Comparison of ENCODE assay signal across 8 cellular contexts in genomic region chr17:56596741-56597494, GRCh38. TPM values are rescaled to one million over a fixed set of nuclear protein-coding genes. Genes with fewer than 3 reads are reported as not detected.
A peak's percentile ranks its signal among the peaks of the same experiment; 100 is the strongest.
DNase-seq lines count a peak whose midpoint lies in the region; ATAC-seq and TF ChIP-seq lines count a peak whose summit lies in the region.

No MANE protein-coding gene starts in this region.

- H3K4me2 ChIP-seq in DND-41 (ENCODE audit: insufficient read depth, low read length), result peak overlapping the region; percentile 44; the same call in 1 of the 2 replicates

- peak overlapping the region; percentile 64 to 68 for H3K4me3 Mint-ChIP-seq in effector memory CD8-positive, alpha-beta T cell
- peak overlapping the region in 2 of 5 donors; percentile 27 to 68 for H3K4me3 Mint-ChIP-seq in immature natural killer cell

- H3K27me3 ChIP-seq in DND-41 (ENCODE audit: insufficient read depth, low read length, poor library complexity) (peaks cover 50% of the 10 kb centered on the region), body of pancreas (peaks cover 0 to 33% of the 10 kb centered on the region in 2 donors)

- no peak for TF ChIP-seq CTCF in DND-41 (IDR thresholded peaks at IDR 0.05; ENCODE audit: borderline replicate concordance, extremely low read depth, low read length, poor library complexity, severe bottlenecking)
- TF ChIP-seq CTCF in body of pancreas (IDR thresholded peaks at IDR 0.05), result no peak

- no peaks in the 10 kb centered on the region for H3K9me3 Mint-ChIP-seq in effector memory CD8-positive, alpha-beta T cell
- no peaks in the 10 kb centered on the region for H3K9me3 Mint-ChIP-seq in immature natural killer cell

- no peak overlapping the region for H3K9ac ChIP-seq in DND-41 (ENCODE audit: low read depth, low read length)

- peak overlapping the region in 1 of 2 donors; percentile 35 for H3K27ac Mint-ChIP-seq in effector memory CD8-positive, alpha-beta T cell
- no peak overlapping the region for H3K27ac Mint-ChIP-seq in immature natural killer cell

- H3K4me3 ChIP-seq in DND-41 (ENCODE audit: low read depth in 1 of 2, low read length in 2 of 2) (0 out of 4 replicates have a peak overlapping the region, but pooled peaks of 1 of the 2 experiments have one; percentile 12), body of pancreas (no peak overlapping the region)

- H3K36me3 Mint-ChIP-seq in effector memory CD8-positive, alpha-beta T cell (ENCODE audit: insufficient read depth), result no peaks in the 10 kb centered on the region
- no peaks in the 10 kb centered on the region for H3K36me3 Mint-ChIP-seq in immature natural killer cell

- no peak overlapping the region for H2AFZ ChIP-seq in DND-41 (ENCODE audit: low read depth, low read length)

- no peak for TF ChIP-seq POLR2A in body of pancreas (IDR thresholded peaks at IDR 0.05)

- no peaks in the 10 kb centered on the region for H3K36me3 ChIP-seq in DND-41 (ENCODE audit: insufficient read depth, low read length)
- no peaks in the 10 kb centered on the region for H3K36me3 ChIP-seq in body of pancreas (replicated peaks in 1 of 2; ENCODE audit: insufficient read depth in 1 of 2, low read depth in 2 of 2)

- no peak for ATAC-seq in DND-41 (ENCODE audit: insufficient read depth, low read depth)
- ATAC-seq in effector memory CD8-positive, alpha-beta T cell (replicated peaks), result no peak
- no peak for ATAC-seq in GM21576 (IDR thresholded peaks at IDR 0.05; ENCODE audit: unreplicated experiment)
- ATAC-seq in body of pancreas, result no peak

- peaks cover 66 to 81% of the 10 kb centered on the region in 2 donors for H3K27me3 Mint-ChIP-seq in effector memory CD8-positive, alpha-beta T cell
- H3K27me3 Mint-ChIP-seq in immature natural killer cell (ENCODE audit: low read depth in 3 of 3), result peaks cover 17 to 29% (median 29%) of the 10 kb centered on the region in 3 donors

- DNase-seq in DND-41 (no peak), NCI-H524 treated with DMSO at 0.1 percent for 48 hours (lab: John Stamatoyannopoulos, UW) (peak; percentile 34), retina (peak; percentile 51), immature natural killer cell (no peak), KG1 (lab: John Stamatoyannopoulos, UW) (no peak), body of pancreas (no peak)
- no peak for DNase-seq in effector memory CD8-positive, alpha-beta T cell

- H3K4me1 Mint-ChIP-seq in effector memory CD8-positive, alpha-beta T cell (ENCODE audit: low read depth in 2 of 2), result peaks cover 10 to 23% of the 10 kb centered on the region in 2 donors
- peaks cover 22 to 30% of the 10 kb centered on the region in 2 donors for H3K4me1 Mint-ChIP-seq in immature natural killer cell

- H3K79me2 ChIP-seq in DND-41 (ENCODE audit: insufficient read depth, low read length), result no peaks in the 10 kb centered on the region

- H3K9me3 ChIP-seq in DND-41 (ENCODE audit: insufficient read depth, low read length, severe bottlenecking) (no peaks in the 10 kb centered on the region), body of pancreas (no peaks in the 10 kb centered on the region)

- peaks cover 12% of the 10 kb centered on the region; the same call in 1 of the 2 replicates for H4K20me1 ChIP-seq in DND-41 (ENCODE audit: insufficient read depth, low read length)

- 1% methylated on average over 35 to 37 of the region's 37 CpGs for WGBS in body of pancreas, 2 donors

- intact Hi-C loops in body of pancreas (cut with DNase I), result no loop called here

- H3K27ac ChIP-seq in DND-41 (ENCODE audit: low read length) (no peak overlapping the region), body of pancreas (no peak overlapping the region)

- H3K4me1 ChIP-seq in DND-41 (ENCODE audit: insufficient read depth, low read length), result peaks cover 35% of the 10 kb centered on the region
- peaks cover 47% of the 10 kb centered on the region for H3K4me1 ChIP-seq in body of pancreas

RNA-seq across cellular contexts. Expression of gene NOG, which starts 3.4 kb away (rescaled TPM):
- not detected for polyA plus RNA-seq in immature natural killer cell
- total RNA-seq in body of pancreas, result 1 to 10 TPM in 1 of 2 donors, not detected in 1; 3.0 TPM

Comparison
In these comparisons a context has a peak if more than half of its experiments do, and no peak if none do; other contexts are left out.
1. DNase-seq: peak in NCI-H524 treated with DMSO at 0.1 percent for 48 hours (single experiment) and retina (single experiment); none in DND-41 (single experiment), effector memory CD8-positive, alpha-beta T cell (0 of 3), immature natural killer cell (0 of 3), KG1 (single experiment) and body of pancreas (0 of 4).